ENCODE assay signal across 1 cellular context in the genomic region with DNA sequence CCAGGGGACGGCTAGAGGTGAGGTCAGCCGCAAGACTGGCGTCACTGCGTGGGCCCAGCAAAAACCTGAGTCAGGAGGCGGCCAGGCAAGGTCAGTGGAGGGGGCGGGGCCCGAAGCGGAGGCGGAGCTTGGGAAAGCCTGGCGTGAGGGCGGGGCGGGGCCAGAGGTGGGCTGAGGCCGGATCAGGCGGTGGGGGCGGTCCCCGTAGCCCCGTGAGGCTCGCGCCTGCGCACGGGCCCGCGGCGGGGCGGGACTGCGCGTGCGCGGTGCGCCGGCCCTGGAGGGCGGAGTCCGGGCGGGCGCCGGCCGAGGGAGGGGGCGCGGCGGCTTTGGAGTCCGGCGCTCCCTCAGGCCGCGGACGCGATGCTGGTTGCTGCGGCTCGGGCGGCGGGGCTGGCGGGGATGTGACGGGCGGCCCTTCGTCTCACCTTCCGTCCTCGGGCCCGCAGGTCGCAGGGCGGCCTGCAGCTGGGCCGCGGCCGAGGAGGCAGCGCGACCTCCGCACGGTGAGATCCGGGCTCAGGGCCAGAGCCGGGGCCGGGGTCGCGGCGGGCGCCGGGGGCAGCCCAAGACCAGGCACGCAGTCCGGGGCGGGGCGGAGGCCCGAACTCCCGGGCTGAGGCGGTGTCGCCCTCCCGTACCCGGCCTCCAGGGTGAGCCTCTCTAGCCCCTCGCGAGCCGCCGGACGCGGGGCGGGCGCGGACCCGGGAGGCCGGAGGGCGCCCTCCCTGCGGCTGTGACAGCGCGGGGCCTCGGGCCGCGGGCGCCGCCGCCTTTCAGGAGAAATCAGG.
TF ChIP-seq lines count a peak whose summit lies in the region.

A gene with protein sequence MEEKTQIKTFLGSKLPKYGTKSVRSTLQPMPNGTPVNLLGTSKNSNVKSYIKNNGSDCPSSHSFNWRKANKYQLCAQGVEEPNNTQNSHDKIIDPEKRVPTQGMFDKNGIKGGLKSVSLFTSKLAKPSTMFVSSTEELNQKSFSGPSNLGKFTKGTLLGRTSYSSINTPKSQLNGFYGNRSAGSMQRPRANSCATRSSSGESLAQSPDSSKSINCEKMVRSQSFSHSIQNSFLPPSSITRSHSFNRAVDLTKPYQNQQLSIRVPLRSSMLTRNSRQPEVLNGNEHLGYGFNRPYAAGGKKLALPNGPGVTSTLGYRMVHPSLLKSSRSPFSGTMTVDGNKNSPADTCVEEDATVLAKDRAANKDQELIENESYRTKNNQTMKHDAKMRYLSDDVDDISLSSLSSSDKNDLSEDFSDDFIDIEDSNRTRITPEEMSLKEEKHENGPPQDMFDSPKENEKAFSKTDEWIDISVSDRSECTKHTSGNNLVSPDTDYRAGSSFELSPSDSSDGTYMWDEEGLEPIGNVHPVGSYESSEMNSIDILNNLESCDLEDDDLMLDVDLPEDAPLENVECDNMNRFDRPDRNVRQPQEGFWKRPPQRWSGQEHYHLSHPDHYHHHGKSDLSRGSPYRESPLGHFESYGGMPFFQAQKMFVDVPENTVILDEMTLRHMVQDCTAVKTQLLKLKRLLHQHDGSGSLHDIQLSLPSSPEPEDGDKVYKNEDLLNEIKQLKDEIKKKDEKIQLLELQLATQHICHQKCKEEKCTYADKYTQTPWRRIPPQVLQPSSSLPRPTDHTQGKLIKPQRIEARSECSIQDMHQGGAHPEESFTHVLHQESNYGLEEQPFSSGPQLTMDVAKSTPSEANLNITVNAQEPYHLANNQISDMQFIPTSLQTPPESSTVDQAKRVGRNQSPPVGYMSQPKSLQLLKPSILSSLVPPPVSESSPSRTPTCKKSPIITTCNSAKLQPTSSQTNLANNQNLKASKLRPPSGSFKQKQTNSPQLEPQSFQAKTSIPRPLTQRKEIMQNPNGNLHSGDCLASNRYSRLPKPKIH (plus strand): TSS at position 287 of the 791 bp plus-strand sequence. CDS start 42,464 bp downstream, outside the sequence.

TF ChIP-seq in IMR-90, 13 proteins besides CTCF, POLR2A, EP300 and RAD21:
- TF ChIP-seq MAFK (IDR thresholded peaks at IDR 0.05; ENCODE audit: low read depth, low read length) (peak; percentile 43; the same call in 1 of the 2 replicates), MXI1 (IDR thresholded peaks at IDR 0.05; ENCODE audit: borderline replicate concordance, low read depth, low read length) (no peak), BHLHE40 (IDR thresholded peaks at IDR 0.05; ENCODE audit: low read depth, low read length) (0 out of 2 replicates have a peak, but pooled peaks have one; percentile 10), FOS (IDR thresholded peaks at IDR 0.05; ENCODE audit: low read depth, low read length) (peak; percentile 56), CHD1 (IDR thresholded peaks at IDR 0.05; ENCODE audit: low read depth, low read length) (peak; percentile 56; the same call in 1 of the 2 replicates), SMC3 (IDR thresholded peaks at IDR 0.05; ENCODE audit: low read depth, low read length) (no peak), MAZ (IDR thresholded peaks at IDR 0.05; ENCODE audit: borderline replicate concordance, low read depth, low read length) (peak; percentile 92; the same call in 1 of the 2 replicates), CEBPB (IDR thresholded peaks at IDR 0.05; ENCODE audit: low read depth, low read length) (0 out of 2 replicates have a peak, but pooled peaks have one; percentile 28), NFE2L2 (IDR thresholded peaks at IDR 0.05; ENCODE audit: low read depth, low read length) (peak; percentile 74), RFX5 (IDR thresholded peaks at IDR 0.05; ENCODE audit: low read depth, low read length) (no peak), RCOR1 (IDR thresholded peaks at IDR 0.05; ENCODE audit: insufficient replicate concordance, low read length) (no peak)
- TF ChIP-seq, protein P1, sequence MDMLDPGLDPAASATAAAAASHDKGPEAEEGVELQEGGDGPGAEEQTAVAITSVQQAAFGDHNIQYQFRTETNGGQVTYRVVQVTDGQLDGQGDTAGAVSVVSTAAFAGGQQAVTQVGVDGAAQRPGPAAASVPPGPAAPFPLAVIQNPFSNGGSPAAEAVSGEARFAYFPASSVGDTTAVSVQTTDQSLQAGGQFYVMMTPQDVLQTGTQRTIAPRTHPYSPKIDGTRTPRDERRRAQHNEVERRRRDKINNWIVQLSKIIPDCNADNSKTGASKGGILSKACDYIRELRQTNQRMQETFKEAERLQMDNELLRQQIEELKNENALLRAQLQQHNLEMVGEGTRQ (IDR thresholded peaks at IDR 0.05; ENCODE audit: low read depth, low read length): peak; percentile 52; the same call in 1 of the 2 replicates
- TF ChIP-seq, protein P2, sequence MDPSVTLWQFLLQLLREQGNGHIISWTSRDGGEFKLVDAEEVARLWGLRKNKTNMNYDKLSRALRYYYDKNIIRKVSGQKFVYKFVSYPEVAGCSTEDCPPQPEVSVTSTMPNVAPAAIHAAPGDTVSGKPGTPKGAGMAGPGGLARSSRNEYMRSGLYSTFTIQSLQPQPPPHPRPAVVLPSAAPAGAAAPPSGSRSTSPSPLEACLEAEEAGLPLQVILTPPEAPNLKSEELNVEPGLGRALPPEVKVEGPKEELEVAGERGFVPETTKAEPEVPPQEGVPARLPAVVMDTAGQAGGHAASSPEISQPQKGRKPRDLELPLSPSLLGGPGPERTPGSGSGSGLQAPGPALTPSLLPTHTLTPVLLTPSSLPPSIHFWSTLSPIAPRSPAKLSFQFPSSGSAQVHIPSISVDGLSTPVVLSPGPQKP (IDR thresholded peaks at IDR 0.05; ENCODE audit: borderline replicate concordance, low read depth, low read length): no peak
